21 cellular contexts compared by ENCODE assay signal in genomic region chr11:8772571-8772970, GRCh38.
DNase-seq lines count a peak whose midpoint lies in the region; ATAC-seq and TF ChIP-seq lines count a peak whose summit lies in the region.
"Had no signal": no experiment of that assay in that cellular context is flagged by ENCODE, and none has a peak within 500 bp of the region (broad histone marks: within the 10 kb centered on the region; RNA-seq: fewer than 3 reads in every experiment).

No MANE protein-coding gene starts in this region.

- POLR2A ChIA-PET in MCF 10A (lab: Yijun Ruan, JAX), result interaction anchor here (0.6 to 1.6 kb wide), 4 partner anchors 28 to 90 kb away, joined by 3 to 5 read pairs (median 4); partner anchors contain the start of genes RPL27A and TRIM66

- no peak overlapping the region for H3K4me3 ChIP-seq in stomach smooth muscle (ENCODE audit: low read length in 2 of 2)
- H3K4me3 ChIP-seq: body of pancreas, coronary artery, neural progenitor cell had no signal

- no TSS peak for BruUV-seq in MCF 10A (replicated peaks; lab: Mats Ljungman, UMichigan)

- H3K36me3 Mint-ChIP-seq in HFFc6 (ENCODE audit: low read depth) (peaks cover 13% of the 10 kb centered on the region; the same call in 1 of the 2 replicates), MCF 10A (ENCODE audit: insufficient read depth, unreplicated experiment) (peaks cover 6% of the 10 kb centered on the region), mesothelial cell of epicardium (no peaks in the 10 kb centered on the region)
- H3K36me3 Mint-ChIP-seq: activated naive CD8-positive, alpha-beta T cell treated with anti-CD3 and anti-CD28 coated beads for 36 hours had no signal

- peak overlapping the region in 1 of 2 donors; percentile 47 for H3K9ac ChIP-seq in stomach smooth muscle (ENCODE audit: low read length in 2 of 2)
- H3K9ac ChIP-seq: neural progenitor cell had no signal

- H3K9me3 Mint-ChIP-seq in HFFc6 (no peaks in the 10 kb centered on the region), MCF 10A (ENCODE audit: unreplicated experiment) (no peaks in the 10 kb centered on the region), mesothelial cell of epicardium (no peaks in the 10 kb centered on the region)
- H3K9me3 Mint-ChIP-seq: activated naive CD8-positive, alpha-beta T cell treated with anti-CD3 and anti-CD28 coated beads for 36 hours; neural progenitor cell had no signal

- H3K4me1 ChIP-seq in stomach smooth muscle (ENCODE audit: control insufficient read depth, insufficient read depth, low read length), result peaks cover 81% of the 10 kb centered on the region

- ATAC-seq in stimulated activated naive CD8-positive, alpha-beta T cell treated with anti-CD3 and anti-CD28 coated beads, Interleukin-15, Interleukin-2, amounts not matched to agents 100 U/mL and 50 U/mL, for 24 hours, result no peak
- ATAC-seq in HG02588 (IDR thresholded peaks at IDR 0.05; ENCODE audit: unreplicated experiment), result no peak
- ATAC-seq: body of pancreas, foreskin keratinocyte, left colon had no signal

- H3K4me1 Mint-ChIP-seq in HFFc6 (ENCODE audit: low read depth) (peaks cover 86% of the 10 kb centered on the region), MCF 10A (ENCODE audit: insufficient read depth, unreplicated experiment) (peaks cover 53% of the 10 kb centered on the region), mesothelial cell of epicardium (peaks cover 10% of the 10 kb centered on the region)

- intact Hi-C loops in MCF 10A (cut with micrococcal nuclease), result no loop called here

- CTCF ChIA-PET in MCF 10A (lab: Yijun Ruan, JAX), result interaction anchor here (0.7 to 1.7 kb wide), 3 partner anchors 27 to 41 kb away, joined by 3 to 10 read pairs (median 3); a partner anchor contains a TSS

- no peaks in the 10 kb centered on the region; the same call in 1 of the 2 replicates for H3K27me3 Mint-ChIP-seq in HFFc6 (ENCODE audit: insufficient read depth)
- no peaks in the 10 kb centered on the region for H3K27me3 Mint-ChIP-seq in MCF 10A (ENCODE audit: insufficient read depth, unreplicated experiment)
- H3K27me3 Mint-ChIP-seq in mesothelial cell of epicardium (ENCODE audit: low read depth), result no peaks in the 10 kb centered on the region
- H3K27me3 Mint-ChIP-seq: activated naive CD8-positive, alpha-beta T cell treated with anti-CD3 and anti-CD28 coated beads for 36 hours had no signal

- no peak for TF ChIP-seq CTCF in HFFc6 (IDR thresholded peaks at IDR 0.05)
- no peak for TF ChIP-seq CTCF in MCF 10A (IDR thresholded peaks at IDR 0.05; ENCODE audit: unreplicated experiment)
- TF ChIP-seq CTCF in mesothelial cell of epicardium (IDR thresholded peaks at IDR 0.05; ENCODE audit: unreplicated experiment), result no peak

- H3K27ac Mint-ChIP-seq in HFFc6 (peak overlapping the region; percentile 36; the same call in 1 of the 2 replicates), MCF 10A (ENCODE audit: low read depth, unreplicated experiment) (peak overlapping the region; percentile 11), mesothelial cell of epicardium (peak overlapping the region; percentile 32)
- H3K27ac Mint-ChIP-seq: activated naive CD8-positive, alpha-beta T cell treated with anti-CD3 and anti-CD28 coated beads for 36 hours; neural progenitor cell had no signal

- peak overlapping the region; percentile 91 for H3K27ac ChIP-seq in stomach smooth muscle (ENCODE audit: low read length)
- H3K27ac ChIP-seq: body of pancreas, foreskin keratinocyte, neural progenitor cell had no signal

- H3K36me3 ChIP-seq in stomach smooth muscle (ENCODE audit: control insufficient read depth in 2 of 2, insufficient read depth in 2 of 2, low read length in 2 of 2), result peaks cover 0 to 4% of the 10 kb centered on the region in 2 donors
- H3K36me3 ChIP-seq: neural progenitor cell had no signal

- DNase-seq in HFFc6, result no peak
- no peak for DNase-seq in MCF 10A (ENCODE audit: unreplicated experiment)
- DNase-seq in mesothelial cell of epicardium (ENCODE audit: low spot score in 2 of 2, unreplicated experiment in 2 of 2), result no peak
- no peak for DNase-seq in NCI-H1092 (lab: John Stamatoyannopoulos, UW)
- DNase-seq in T-helper 9 cell, result no peak
- DNase-seq in stimulated activated naive CD8-positive, alpha-beta T cell treated with anti-CD3 and anti-CD28 coated beads, Interleukin-15, Interleukin-2, amounts not matched to agents 100 U/mL and 50 U/mL, for 24 hours, result no peak
- DNase-seq: activated CD4-positive, alpha-beta T cell treated with anti-CD3 and anti-CD28 coated beads for 4 hours; activated naive CD8-positive, alpha-beta T cell treated with anti-CD3 and anti-CD28 coated beads for 36 hours; body of pancreas; foreskin keratinocyte; KG1; left colon; NCI-H1694 treated with DMSO at 0.1 percent for 48 hours; NCI-H774; SHP77 treated with DMSO at 0.1 percent for 48 hours; stimulated activated CD8-positive, alpha-beta memory T cell treated with anti-CD3 and anti-CD28 coated beads, Interleukin-4, amount 100 ng/mL, for 48 hours; T-helper 1 cell had no signal

- no peaks in the 10 kb centered on the region for H3K27me3 ChIP-seq in stomach smooth muscle (ENCODE audit: control insufficient read depth in 1 of 2, insufficient read depth in 2 of 2, low read length in 2 of 2)
- H3K27me3 ChIP-seq: body of pancreas, foreskin keratinocyte, neural progenitor cell had no signal

- H3K4me3 Mint-ChIP-seq in HFFc6, result no peak overlapping the region; the same call in 1 of the 2 replicates
- H3K4me3 Mint-ChIP-seq in MCF 10A (ENCODE audit: unreplicated experiment), result no peak overlapping the region
- H3K4me3 Mint-ChIP-seq in mesothelial cell of epicardium, result no peak overlapping the region
- H3K4me3 Mint-ChIP-seq: activated naive CD8-positive, alpha-beta T cell treated with anti-CD3 and anti-CD28 coated beads for 36 hours; neural progenitor cell had no signal

- H3K9me3 ChIP-seq in stomach smooth muscle (ENCODE audit: control insufficient read depth in 2 of 2, low read length in 2 of 2), result no peaks in the 10 kb centered on the region
- H3K9me3 ChIP-seq: body of pancreas had no signal
